ENCODE assay signal across 1 cellular context in the genomic region with DNA sequence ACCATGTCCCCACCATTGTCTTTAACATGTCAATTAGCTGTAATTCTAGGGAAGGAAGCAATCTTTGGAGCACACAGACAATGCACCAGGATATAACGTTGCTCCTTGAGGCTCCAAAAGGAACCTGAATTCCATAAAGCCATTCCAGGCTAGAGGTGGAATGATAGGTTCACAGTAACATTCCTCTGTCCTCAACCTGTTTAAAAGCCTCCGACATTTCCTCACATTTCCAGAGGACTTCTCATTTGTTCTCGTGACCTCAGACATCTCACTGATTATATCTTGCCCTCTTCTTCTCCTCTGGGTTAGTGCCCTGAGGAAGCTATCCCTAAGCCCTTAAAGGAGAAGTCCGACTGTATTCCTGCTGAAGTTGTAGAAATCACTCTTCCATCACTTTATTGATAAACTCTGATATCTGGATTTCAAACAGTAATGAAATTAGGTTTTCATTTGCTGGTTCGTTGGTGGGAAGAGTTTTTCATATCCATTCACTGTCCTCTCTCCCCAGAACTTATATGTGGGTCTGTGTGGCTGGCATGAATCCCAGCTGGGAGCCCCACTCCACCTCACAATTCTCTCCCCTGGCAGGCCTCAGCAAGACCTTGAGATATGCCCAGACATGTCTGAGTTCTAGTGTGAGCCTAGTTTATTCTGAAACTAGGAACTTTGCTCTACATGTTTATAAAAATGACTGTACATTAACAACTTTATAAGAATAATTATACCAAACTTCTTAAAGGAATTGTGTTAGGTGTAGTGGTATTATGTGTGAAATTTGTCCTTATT.
TF ChIP-seq lines count a peak whose summit lies in the region.

No MANE protein-coding gene starts in this region.

TF ChIP-seq in GM12878, 131 proteins besides CTCF, POLR2A, EP300 and RAD21:
- TF ChIP-seq, protein P1, sequence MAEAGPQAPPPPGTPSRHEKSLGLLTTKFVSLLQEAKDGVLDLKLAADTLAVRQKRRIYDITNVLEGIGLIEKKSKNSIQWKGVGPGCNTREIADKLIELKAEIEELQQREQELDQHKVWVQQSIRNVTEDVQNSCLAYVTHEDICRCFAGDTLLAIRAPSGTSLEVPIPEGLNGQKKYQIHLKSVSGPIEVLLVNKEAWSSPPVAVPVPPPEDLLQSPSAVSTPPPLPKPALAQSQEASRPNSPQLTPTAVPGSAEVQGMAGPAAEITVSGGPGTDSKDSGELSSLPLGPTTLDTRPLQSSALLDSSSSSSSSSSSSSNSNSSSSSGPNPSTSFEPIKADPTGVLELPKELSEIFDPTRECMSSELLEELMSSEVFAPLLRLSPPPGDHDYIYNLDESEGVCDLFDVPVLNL (IDR thresholded peaks at IDR 0.05; ENCODE audit: low read depth, low read length), result no peak
- no peak for TF ChIP-seq NRF1 (conservative IDR thresholded peaks at IDR 0.05; ENCODE audit: low read depth, low read length)
- no peak for TF ChIP-seq RUNX3 (IDR thresholded peaks at IDR 0.05; ENCODE audit: low read length)
- no peak for TF ChIP-seq MXI1 (IDR thresholded peaks at IDR 0.05; ENCODE audit: low read depth, low read length)
- no peak for TF ChIP-seq FOS (IDR thresholded peaks at IDR 0.05; ENCODE audit: borderline replicate concordance, extremely low read depth, insufficient read length)
- TF ChIP-seq CHD4 (IDR thresholded peaks at IDR 0.05), result no peak
- TF ChIP-seq GABPA (IDR thresholded peaks at IDR 0.05; ENCODE audit: low read depth), result no peak
- TF ChIP-seq HCFC1 (IDR thresholded peaks at IDR 0.05; ENCODE audit: low read length), result no peak
- TF ChIP-seq ZNF274 (IDR thresholded peaks at IDR 0.05; ENCODE audit: insufficient read depth, insufficient read length), result no peak
- TF ChIP-seq, protein P2, sequence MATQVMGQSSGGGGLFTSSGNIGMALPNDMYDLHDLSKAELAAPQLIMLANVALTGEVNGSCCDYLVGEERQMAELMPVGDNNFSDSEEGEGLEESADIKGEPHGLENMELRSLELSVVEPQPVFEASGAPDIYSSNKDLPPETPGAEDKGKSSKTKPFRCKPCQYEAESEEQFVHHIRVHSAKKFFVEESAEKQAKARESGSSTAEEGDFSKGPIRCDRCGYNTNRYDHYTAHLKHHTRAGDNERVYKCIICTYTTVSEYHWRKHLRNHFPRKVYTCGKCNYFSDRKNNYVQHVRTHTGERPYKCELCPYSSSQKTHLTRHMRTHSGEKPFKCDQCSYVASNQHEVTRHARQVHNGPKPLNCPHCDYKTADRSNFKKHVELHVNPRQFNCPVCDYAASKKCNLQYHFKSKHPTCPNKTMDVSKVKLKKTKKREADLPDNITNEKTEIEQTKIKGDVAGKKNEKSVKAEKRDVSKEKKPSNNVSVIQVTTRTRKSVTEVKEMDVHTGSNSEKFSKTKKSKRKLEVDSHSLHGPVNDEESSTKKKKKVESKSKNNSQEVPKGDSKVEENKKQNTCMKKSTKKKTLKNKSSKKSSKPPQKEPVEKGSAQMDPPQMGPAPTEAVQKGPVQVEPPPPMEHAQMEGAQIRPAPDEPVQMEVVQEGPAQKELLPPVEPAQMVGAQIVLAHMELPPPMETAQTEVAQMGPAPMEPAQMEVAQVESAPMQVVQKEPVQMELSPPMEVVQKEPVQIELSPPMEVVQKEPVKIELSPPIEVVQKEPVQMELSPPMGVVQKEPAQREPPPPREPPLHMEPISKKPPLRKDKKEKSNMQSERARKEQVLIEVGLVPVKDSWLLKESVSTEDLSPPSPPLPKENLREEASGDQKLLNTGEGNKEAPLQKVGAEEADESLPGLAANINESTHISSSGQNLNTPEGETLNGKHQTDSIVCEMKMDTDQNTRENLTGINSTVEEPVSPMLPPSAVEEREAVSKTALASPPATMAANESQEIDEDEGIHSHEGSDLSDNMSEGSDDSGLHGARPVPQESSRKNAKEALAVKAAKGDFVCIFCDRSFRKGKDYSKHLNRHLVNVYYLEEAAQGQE (IDR thresholded peaks at IDR 0.05; ENCODE audit: low read depth, low read length), result no peak
- TF ChIP-seq TCF3 (IDR thresholded peaks at IDR 0.05; ENCODE audit: borderline replicate concordance, insufficient read depth, low read depth, low read length), result no peak
- no peak for TF ChIP-seq KLF5 (IDR thresholded peaks at IDR 0.05; ENCODE audit: partially characterized antibody)
- TF ChIP-seq CHD2 (IDR thresholded peaks at IDR 0.05; ENCODE audit: borderline replicate concordance, low read depth, low read length), result no peak
- TF ChIP-seq, protein P3, sequence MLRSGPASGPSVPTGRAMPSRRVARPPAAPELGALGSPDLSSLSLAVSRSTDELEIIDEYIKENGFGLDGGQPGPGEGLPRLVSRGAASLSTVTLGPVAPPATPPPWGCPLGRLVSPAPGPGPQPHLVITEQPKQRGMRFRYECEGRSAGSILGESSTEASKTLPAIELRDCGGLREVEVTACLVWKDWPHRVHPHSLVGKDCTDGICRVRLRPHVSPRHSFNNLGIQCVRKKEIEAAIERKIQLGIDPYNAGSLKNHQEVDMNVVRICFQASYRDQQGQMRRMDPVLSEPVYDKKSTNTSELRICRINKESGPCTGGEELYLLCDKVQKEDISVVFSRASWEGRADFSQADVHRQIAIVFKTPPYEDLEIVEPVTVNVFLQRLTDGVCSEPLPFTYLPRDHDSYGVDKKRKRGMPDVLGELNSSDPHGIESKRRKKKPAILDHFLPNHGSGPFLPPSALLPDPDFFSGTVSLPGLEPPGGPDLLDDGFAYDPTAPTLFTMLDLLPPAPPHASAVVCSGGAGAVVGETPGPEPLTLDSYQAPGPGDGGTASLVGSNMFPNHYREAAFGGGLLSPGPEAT (IDR thresholded peaks at IDR 0.05; ENCODE audit: low read depth), result no peak
- TF ChIP-seq EED (IDR thresholded peaks at IDR 0.05; ENCODE audit: low read depth), result no peak
- no peak for TF ChIP-seq FOXM1 (IDR thresholded peaks at IDR 0.05; ENCODE audit: low read depth, low read length)
